ENCODE assay signal across 28 cellular contexts in the genomic region with DNA sequence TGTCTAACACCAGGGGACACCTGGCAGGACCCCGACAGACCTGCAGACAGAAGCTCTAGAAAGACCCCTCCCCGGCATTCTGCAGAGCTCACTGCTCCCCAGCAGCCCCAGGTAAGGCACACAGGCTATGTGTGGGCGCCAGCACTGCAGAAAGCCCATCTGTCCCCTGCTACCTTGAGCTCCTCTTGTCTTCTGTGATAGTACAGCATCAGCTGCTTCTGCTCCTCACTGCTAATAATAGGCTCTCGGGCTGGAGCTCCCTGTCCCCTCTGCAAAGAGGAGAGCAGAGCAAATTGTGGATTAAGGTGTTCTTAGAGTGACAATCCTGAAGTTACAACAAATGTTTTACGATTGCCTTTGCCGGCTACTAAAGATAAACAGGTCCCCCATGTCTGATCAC. TPM values are rescaled to one million over a fixed set of nuclear protein-coding genes. Genes with fewer than 3 reads are reported as not detected.
"Had no signal": no experiment of that assay in that cellular context is flagged by ENCODE, and none has a peak within 500 bp of the region (broad histone marks: within the 10 kb centered on the region; RNA-seq: fewer than 3 reads in every experiment).

No MANE protein-coding gene starts in this region.

- H3K4me1 ChIP-seq: gastroesophageal sphincter, heart left ventricle, left lung, right atrium auricular region, tibial nerve had no signal

- H3K27ac Mint-ChIP-seq: activated CD4-positive, alpha-beta memory T cell treated with anti-CD3 and anti-CD28 coated beads, Interleukin-2, amount 10 ng/mL, durations not matched to agents 7 days and 5 days; activated CD4-positive, alpha-beta T cell treated with anti-CD3 and anti-CD28 coated beads, Interleukin-2, amount 10 ng/mL, durations not matched to agents 24 days and 14 days; activated naive CD4-positive, alpha-beta T cell treated with anti-CD3 and anti-CD28 coated beads, Interleukin-2, amount 10 ng/mL, durations not matched to agents 7 days and 5 days; activated naive CD8-positive, alpha-beta T cell treated with anti-CD3 and anti-CD28 coated beads, Interleukin-2, amount 10 ng/mL, durations not matched to agents 7 days and 5 days; activated T-cell treated with anti-CD3 and anti-CD28 coated beads, Interleukin-2, amount 50 U/mL, for 24 hours; effector memory CD8-positive, alpha-beta T cell; natural killer cell treated with Interleukin-12 subunit alpha and Interleukin-12 subunit beta and Interleukin-15 and Interleukin-18, amount 100 ng/mL, for 72 hours; T-helper 1 cell treated with Interleukin-12 subunit alpha and Interleukin-12 subunit beta and Interleukin-4 antibody, amounts not matched to agents 30 μg/mL and 1 μg/mL, for 36 hours had no signal

- H3K4me3 ChIP-seq: coronary artery, gastroesophageal sphincter, heart left ventricle, left lung, lung, right atrium auricular region, tibial nerve had no signal

- H3K9me3 Mint-ChIP-seq: activated CD4-positive, alpha-beta memory T cell treated with anti-CD3 and anti-CD28 coated beads, Interleukin-2, amount 10 ng/mL, durations not matched to agents 7 days and 5 days; activated CD4-positive, alpha-beta T cell treated with anti-CD3 and anti-CD28 coated beads, Interleukin-2, amount 10 ng/mL, durations not matched to agents 24 days and 14 days; activated naive CD4-positive, alpha-beta T cell treated with anti-CD3 and anti-CD28 coated beads, Interleukin-2, amount 10 ng/mL, durations not matched to agents 7 days and 5 days; activated naive CD8-positive, alpha-beta T cell treated with anti-CD3 and anti-CD28 coated beads, Interleukin-2, amount 10 ng/mL, durations not matched to agents 7 days and 5 days; activated T-cell treated with anti-CD3 and anti-CD28 coated beads, Interleukin-2, amount 50 U/mL, for 24 hours; central memory CD8-positive, alpha-beta T cell; effector memory CD8-positive, alpha-beta T cell; natural killer cell treated with Interleukin-12 subunit alpha and Interleukin-12 subunit beta and Interleukin-15 and Interleukin-18, amount 100 ng/mL, for 72 hours; T-helper 1 cell treated with Interleukin-12 subunit alpha and Interleukin-12 subunit beta and Interleukin-4 antibody, amounts not matched to agents 30 μg/mL and 1 μg/mL, for 36 hours had no signal

- H3K9me3 ChIP-seq: gastroesophageal sphincter, heart left ventricle, left lung, right atrium auricular region, tibial nerve had no signal

- H3K27me3 Mint-ChIP-seq: activated CD4-positive, alpha-beta memory T cell treated with anti-CD3 and anti-CD28 coated beads, Interleukin-2, amount 10 ng/mL, durations not matched to agents 7 days and 5 days; activated CD4-positive, alpha-beta T cell treated with anti-CD3 and anti-CD28 coated beads, Interleukin-2, amount 10 ng/mL, durations not matched to agents 24 days and 14 days; activated naive CD4-positive, alpha-beta T cell treated with anti-CD3 and anti-CD28 coated beads, Interleukin-2, amount 10 ng/mL, durations not matched to agents 7 days and 5 days; activated naive CD8-positive, alpha-beta T cell treated with anti-CD3 and anti-CD28 coated beads, Interleukin-2, amount 10 ng/mL, durations not matched to agents 7 days and 5 days; activated T-cell treated with anti-CD3 and anti-CD28 coated beads, Interleukin-2, amount 50 U/mL, for 24 hours; central memory CD8-positive, alpha-beta T cell; effector memory CD8-positive, alpha-beta T cell; natural killer cell treated with Interleukin-12 subunit alpha and Interleukin-12 subunit beta and Interleukin-15 and Interleukin-18, amount 100 ng/mL, for 72 hours had no signal

- H3K27me3 ChIP-seq: gastroesophageal sphincter, heart left ventricle, left lung, right atrium auricular region, tibial nerve had no signal

- DNase-seq: activated CD4-positive, alpha-beta memory T cell treated with anti-CD3 and anti-CD28 coated beads, Interleukin-2, amount 10 ng/mL, durations not matched to agents 7 days and 5 days; activated CD4-positive, alpha-beta T cell treated with anti-CD3 and anti-CD28 coated beads, Interleukin-2, amount 10 ng/mL, durations not matched to agents 24 days and 14 days; activated CD4-positive, CD25-positive, alpha-beta regulatory T cell treated with anti-CD3 and anti-CD28 coated beads, Interleukin-2, amount 50 U/mL, for 72 hours; activated CD8-positive, alpha-beta memory T cell treated with anti-CD3 and anti-CD28 coated beads, Interleukin-2, amount 50 U/mL, for 48 hours; activated gamma-delta T cell; activated naive CD4-positive, alpha-beta T cell treated with anti-CD3 and anti-CD28 coated beads, Interleukin-2, amount 10 ng/mL, durations not matched to agents 7 days and 5 days; activated naive CD8-positive, alpha-beta T cell treated with anti-CD3 and anti-CD28 coated beads, Interleukin-2, amount 10 ng/mL, durations not matched to agents 7 days and 5 days; activated T-cell treated with anti-CD3 and anti-CD28 coated beads, Interleukin-2, amount 50 U/mL, for 24 hours; effector memory CD8-positive, alpha-beta T cell; heart left ventricle; hypothalamus; kidney glomerular epithelial cell; left lung; mesendoderm; stimulated activated naive CD4-positive, alpha-beta T cell; T1000; WERI-Rb-1 had no signal

- H3K4me1 Mint-ChIP-seq: activated CD4-positive, alpha-beta memory T cell treated with anti-CD3 and anti-CD28 coated beads, Interleukin-2, amount 10 ng/mL, durations not matched to agents 7 days and 5 days; activated naive CD4-positive, alpha-beta T cell treated with anti-CD3 and anti-CD28 coated beads, Interleukin-2, amount 10 ng/mL, durations not matched to agents 7 days and 5 days had no signal

- ATAC-seq: effector memory CD8-positive, alpha-beta T cell; gastroesophageal sphincter; left lung; natural killer cell treated with Interleukin-12 subunit alpha and Interleukin-12 subunit beta and Interleukin-15 and Interleukin-18, amount 100 ng/mL, for 72 hours had no signal

- H3K4me3 Mint-ChIP-seq: activated CD4-positive, alpha-beta memory T cell treated with anti-CD3 and anti-CD28 coated beads, Interleukin-2, amount 10 ng/mL, durations not matched to agents 7 days and 5 days; activated CD4-positive, alpha-beta T cell treated with anti-CD3 and anti-CD28 coated beads, Interleukin-2, amount 10 ng/mL, durations not matched to agents 24 days and 14 days; activated naive CD4-positive, alpha-beta T cell treated with anti-CD3 and anti-CD28 coated beads, Interleukin-2, amount 10 ng/mL, durations not matched to agents 7 days and 5 days; activated naive CD8-positive, alpha-beta T cell treated with anti-CD3 and anti-CD28 coated beads, Interleukin-2, amount 10 ng/mL, durations not matched to agents 7 days and 5 days; activated T-cell treated with anti-CD3 and anti-CD28 coated beads, Interleukin-2, amount 50 U/mL, for 24 hours; central memory CD8-positive, alpha-beta T cell; effector memory CD8-positive, alpha-beta T cell; natural killer cell treated with Interleukin-12 subunit alpha and Interleukin-12 subunit beta and Interleukin-15 and Interleukin-18, amount 100 ng/mL, for 72 hours; T-helper 1 cell treated with Interleukin-12 subunit alpha and Interleukin-12 subunit beta and Interleukin-4 antibody, amounts not matched to agents 30 μg/mL and 1 μg/mL, for 36 hours had no signal

- H3K27ac ChIP-seq: coronary artery, gastroesophageal sphincter, heart left ventricle, left lung, right atrium auricular region, tibial nerve, WERI-Rb-1 had no signal

RNA-seq across cellular contexts. Expression of a gene that starts 16.8 kb away (rescaled TPM):
- total RNA-seq: fibroblast of villous mesenchyme, mononuclear cell, pulmonary artery endothelial cell had no signal
